ENCODE assay signal across 10 cellular contexts in genomic region chr18:58865009-58865345, GRCh38. TPM values are rescaled to one million over a fixed set of nuclear protein-coding genes. Genes with fewer than 3 reads are reported as not detected.
A peak's percentile ranks its signal among the peaks of the same experiment; 100 is the strongest.
DNase-seq lines count a peak whose midpoint lies in the region; ATAC-seq and TF ChIP-seq lines count a peak whose summit lies in the region.
"Had no signal": no experiment of that assay in that cellular context is flagged by ENCODE, and none has a peak within 500 bp of the region (broad histone marks: within the 10 kb centered on the region; RNA-seq: fewer than 3 reads in every experiment).

No MANE protein-coding gene starts in this region.

- TF ChIP-seq EP300 in transverse colon (IDR thresholded peaks at IDR 0.05; ENCODE audit: low read depth) = no peak

- TF ChIP-seq POLR2A in transverse colon (IDR thresholded peaks at IDR 0.05) = no peak

- no peaks in the 10 kb centered on the region for H3K4me1 ChIP-seq in colonic mucosa
- H3K4me1 ChIP-seq in mucosa of rectum (ENCODE audit: control insufficient read depth in 2 of 2, insufficient read depth in 2 of 2, low read length in 2 of 2) = peaks cover 6% of the 10 kb centered on the region in 2 donors
- H3K4me1 ChIP-seq in transverse colon = peaks cover 0 to 67% (median 26%) of the 10 kb centered on the region in 4 donors

- ATAC-seq in activated naive CD8-positive, alpha-beta T cell treated with anti-CD3 and anti-CD28 coated beads, Interleukin-2, amount 50 U/mL, for 24 hours = no peak
- ATAC-seq in HG02798 (IDR thresholded peaks at IDR 0.05; ENCODE audit: poor library complexity, unreplicated experiment) = no peak
- ATAC-seq: K562 had no signal

- peak overlapping the region; percentile 58 for H3K4me3 Mint-ChIP-seq in activated naive CD8-positive, alpha-beta T cell
- no peak overlapping the region for H3K4me3 Mint-ChIP-seq in activated naive CD8-positive, alpha-beta T cell treated with anti-CD3 and anti-CD28 coated beads, Interleukin-2, amount 50 U/mL, for 24 hours

- CTCF ChIA-PET in HEK293T (lab: Yijun Ruan, JAX) = no interaction called here

- intact Hi-C loops in colonic mucosa (cut with DNase I) (no loop called here), transverse colon (cut with DNase I; ENCODE audit: low total_unique reads) (no loop called here)

- peaks cover 36% of the 10 kb centered on the region for H3K27me3 Mint-ChIP-seq in activated naive CD8-positive, alpha-beta T cell
- H3K27me3 Mint-ChIP-seq in activated naive CD8-positive, alpha-beta T cell treated with anti-CD3 and anti-CD28 coated beads, Interleukin-2, amount 50 U/mL, for 24 hours = peaks cover 56% of the 10 kb centered on the region

- TF ChIP-seq CTCF in colonic mucosa (IDR thresholded peaks at IDR 0.05) (no peak), transverse colon (IDR thresholded peaks at IDR 0.05) (no peak)

- no peaks in the 10 kb centered on the region for H3K36me3 Mint-ChIP-seq in activated naive CD8-positive, alpha-beta T cell
- H3K36me3 Mint-ChIP-seq in activated naive CD8-positive, alpha-beta T cell treated with anti-CD3 and anti-CD28 coated beads, Interleukin-2, amount 50 U/mL, for 24 hours (ENCODE audit: low read depth) = peaks cover 3% of the 10 kb centered on the region

- peaks cover 5% of the 10 kb centered on the region for H3K4me1 Mint-ChIP-seq in activated naive CD8-positive, alpha-beta T cell (ENCODE audit: low read depth)
- peaks cover 5% of the 10 kb centered on the region for H3K4me1 Mint-ChIP-seq in activated naive CD8-positive, alpha-beta T cell treated with anti-CD3 and anti-CD28 coated beads, Interleukin-2, amount 50 U/mL, for 24 hours

- POLR2A ChIA-PET in HEK293T (lab: Yijun Ruan, JAX) = no interaction called here

- no peaks in the 10 kb centered on the region for H3K9me3 Mint-ChIP-seq in activated naive CD8-positive, alpha-beta T cell (ENCODE audit: low read depth)
- peaks cover 3% of the 10 kb centered on the region for H3K9me3 Mint-ChIP-seq in activated naive CD8-positive, alpha-beta T cell treated with anti-CD3 and anti-CD28 coated beads, Interleukin-2, amount 50 U/mL, for 24 hours
- H3K9me3 Mint-ChIP-seq: activated naive CD8-positive, alpha-beta T cell treated with anti-CD3 and anti-CD28 coated beads for 36 hours had no signal

- H3K4me3 ChIP-seq in colonic mucosa = no peak overlapping the region
- H3K4me3 ChIP-seq in mucosa of rectum (ENCODE audit: low read length in 2 of 2) = peak overlapping the region in 1 of 2 donors; percentile 51
- H3K4me3 ChIP-seq in transverse colon = peak overlapping the region in 1 of 4 donors; percentile 51
- H3K4me3 ChIP-seq: K562 had no signal

- H3K27me3 ChIP-seq in colonic mucosa (no peaks in the 10 kb centered on the region), mucosa of rectum (ENCODE audit: control insufficient read depth in 2 of 2, insufficient read depth in 2 of 2, low read length in 2 of 2) (peaks cover 0 to 2% of the 10 kb centered on the region in 2 donors), transverse colon (no peaks in the 10 kb centered on the region)

- H3K9me3 ChIP-seq in colonic mucosa = no peaks in the 10 kb centered on the region
- H3K9me3 ChIP-seq in mucosa of rectum (ENCODE audit: control insufficient read depth in 2 of 2, low read length in 2 of 2) = no peaks in the 10 kb centered on the region
- no peaks in the 10 kb centered on the region for H3K9me3 ChIP-seq in transverse colon

- in situ Hi-C loops in transverse colon (cut with MboI; ENCODE audit: low pct_ligation_motif_present in 1 of 4, low pct_unique_long_range_greater_than_20kb in 1 of 4, low sequenced_read_pairs in 3 of 4) = no loop called here

- H3K36me3 ChIP-seq in colonic mucosa = no peaks in the 10 kb centered on the region
- no peaks in the 10 kb centered on the region for H3K36me3 ChIP-seq in mucosa of rectum (ENCODE audit: control insufficient read depth in 2 of 2, insufficient read depth in 2 of 2, low read length in 2 of 2)
- no peaks in the 10 kb centered on the region for H3K36me3 ChIP-seq in transverse colon

- H3K27ac ChIP-seq in colonic mucosa (peak overlapping the region; percentile 83), mucosa of rectum (ENCODE audit: low read depth in 2 of 2, low read length in 2 of 2) (peak overlapping the region; percentile 53 to 70), transverse colon (peak overlapping the region; percentile 88 to 92 (median 90))

- H3K9ac ChIP-seq in colonic mucosa (ENCODE audit: low read depth in 2 of 2, low read length in 2 of 2) (peak overlapping the region in 1 of 2 donors; percentile 28), mucosa of rectum (ENCODE audit: low read depth in 1 of 2, low read length in 2 of 2) (no peak overlapping the region)

- DNase-seq in activated naive CD8-positive, alpha-beta T cell treated with anti-CD3 and anti-CD28 coated beads, Interleukin-2, amount 50 U/mL, for 24 hours = no peak
- DNase-seq in colonic mucosa (no peak), transverse colon (no peak), dedifferentiated amniotic fluid mesenchymal stem cell (ENCODE audit: extremely low spot score) (no peak), HEK293T (ENCODE audit: extremely low spot score) (no peak)
- DNase-seq: activated naive CD8-positive, alpha-beta T cell treated with anti-CD3 and anti-CD28 coated beads for 36 hours had no signal

- no peak overlapping the region for H3K27ac Mint-ChIP-seq in activated naive CD8-positive, alpha-beta T cell
- H3K27ac Mint-ChIP-seq in activated naive CD8-positive, alpha-beta T cell treated with anti-CD3 and anti-CD28 coated beads, Interleukin-2, amount 50 U/mL, for 24 hours = no peak overlapping the region
- H3K27ac Mint-ChIP-seq: activated naive CD8-positive, alpha-beta T cell treated with anti-CD3 and anti-CD28 coated beads for 36 hours had no signal

- WGBS in transverse colon (ENCODE audit: low coverage in 1 of 2), 2 donors = 43 to 67% methylated on average over 1 of the region's 1 CpG

TF ChIP-seq in HEK293T, 16 proteins besides CTCF, POLR2A, EP300 and RAD21:
- TF ChIP-seq ZNF384 (IDR thresholded peaks at IDR 0.05) (no peak), L3MBTL2 (conservative IDR thresholded peaks at IDR 0.05) (no peak), FOXM1 (IDR thresholded peaks at IDR 0.05; ENCODE audit: borderline replicate concordance) (no peak), TARDBP (IDR thresholded peaks at IDR 0.05) (no peak), SP1 (IDR thresholded peaks at IDR 0.05) (no peak), PKNOX1 (IDR thresholded peaks at IDR 0.05) (no peak), BHLHE40 (IDR thresholded peaks at IDR 0.05; ENCODE audit: borderline replicate concordance) (no peak), ARNT (IDR thresholded peaks at IDR 0.05) (no peak), LEF1 (IDR thresholded peaks at IDR 0.05; ENCODE audit: borderline replicate concordance) (no peak), NFRKB (IDR thresholded peaks at IDR 0.05) (no peak), ELF4 (IDR thresholded peaks at IDR 0.05) (no peak), FOXA1 (IDR thresholded peaks at IDR 0.05) (no peak), HDGF (IDR thresholded peaks at IDR 0.05; ENCODE audit: borderline replicate concordance) (no peak)

RNA-seq across cellular contexts. Expression of gene ZNF532, which starts 0.3 kb away (rescaled TPM):
- 10 to 100 TPM in 1 of 2 donors, 1 to 10 TPM in 1; 5.6 to 14.8 TPM for total RNA-seq in colonic mucosa
- 10 to 100 TPM; 16.2 to 26.9 (median 22.7) TPM for total RNA-seq in transverse colon
